Comparison of ENCODE assay signal across 1 cellular context in the genomic region with DNA sequence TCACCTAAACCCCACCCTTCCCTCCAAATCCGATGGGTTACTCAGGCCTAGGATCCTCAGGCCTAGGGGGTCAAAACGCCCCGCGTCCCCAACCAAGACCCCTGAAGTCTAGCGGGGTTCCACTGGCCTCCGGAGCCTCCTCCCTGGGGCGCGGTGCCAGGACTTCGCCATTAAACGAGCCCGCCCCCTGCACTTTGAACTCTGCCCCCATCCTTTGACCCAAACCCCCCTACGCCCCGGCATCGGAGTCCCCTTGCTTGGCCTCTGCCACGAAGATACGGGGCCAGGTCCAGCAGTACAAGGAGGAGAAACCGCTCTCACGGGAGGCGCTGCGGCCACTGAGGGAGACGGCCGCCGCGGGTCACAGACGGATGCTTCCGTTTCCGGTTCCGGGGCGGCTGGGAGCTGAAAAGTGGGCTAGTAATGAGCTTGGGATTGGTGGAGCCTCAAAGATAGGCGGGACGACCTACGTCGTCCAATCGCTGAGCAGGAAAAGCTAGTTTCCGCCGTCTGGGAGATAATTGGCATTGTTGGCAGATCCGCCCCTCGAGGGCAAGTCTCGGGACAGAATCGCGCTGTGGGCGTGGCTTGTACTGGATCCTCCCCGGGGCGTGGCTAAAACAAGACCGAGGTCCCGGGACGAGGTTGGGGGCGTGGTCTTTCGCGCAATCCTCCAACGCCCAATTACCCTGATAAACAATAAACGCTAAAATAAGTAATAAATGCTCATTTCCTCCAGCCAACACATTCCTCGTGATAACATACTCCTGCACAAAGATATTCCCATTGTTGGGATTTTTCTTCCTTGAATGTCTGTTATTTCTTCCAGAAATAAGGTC.
TF ChIP-seq lines count a peak whose summit lies in the region.

No MANE protein-coding gene starts in this region.

TF ChIP-seq in HepG2, 621 proteins besides CTCF, POLR2A, EP300 and RAD21 (continued from another document and continues in another):
- TF ChIP-seq, protein P1, sequence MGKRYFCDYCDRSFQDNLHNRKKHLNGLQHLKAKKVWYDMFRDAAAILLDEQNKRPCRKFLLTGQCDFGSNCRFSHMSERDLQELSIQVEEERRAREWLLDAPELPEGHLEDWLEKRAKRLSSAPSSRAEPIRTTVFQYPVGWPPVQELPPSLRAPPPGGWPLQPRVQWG (CRISPR knock-in tag; IDR thresholded peaks at IDR 0.05; ENCODE audit: borderline replicate concordance, low read depth): no peak
- TF ChIP-seq, protein P2, sequence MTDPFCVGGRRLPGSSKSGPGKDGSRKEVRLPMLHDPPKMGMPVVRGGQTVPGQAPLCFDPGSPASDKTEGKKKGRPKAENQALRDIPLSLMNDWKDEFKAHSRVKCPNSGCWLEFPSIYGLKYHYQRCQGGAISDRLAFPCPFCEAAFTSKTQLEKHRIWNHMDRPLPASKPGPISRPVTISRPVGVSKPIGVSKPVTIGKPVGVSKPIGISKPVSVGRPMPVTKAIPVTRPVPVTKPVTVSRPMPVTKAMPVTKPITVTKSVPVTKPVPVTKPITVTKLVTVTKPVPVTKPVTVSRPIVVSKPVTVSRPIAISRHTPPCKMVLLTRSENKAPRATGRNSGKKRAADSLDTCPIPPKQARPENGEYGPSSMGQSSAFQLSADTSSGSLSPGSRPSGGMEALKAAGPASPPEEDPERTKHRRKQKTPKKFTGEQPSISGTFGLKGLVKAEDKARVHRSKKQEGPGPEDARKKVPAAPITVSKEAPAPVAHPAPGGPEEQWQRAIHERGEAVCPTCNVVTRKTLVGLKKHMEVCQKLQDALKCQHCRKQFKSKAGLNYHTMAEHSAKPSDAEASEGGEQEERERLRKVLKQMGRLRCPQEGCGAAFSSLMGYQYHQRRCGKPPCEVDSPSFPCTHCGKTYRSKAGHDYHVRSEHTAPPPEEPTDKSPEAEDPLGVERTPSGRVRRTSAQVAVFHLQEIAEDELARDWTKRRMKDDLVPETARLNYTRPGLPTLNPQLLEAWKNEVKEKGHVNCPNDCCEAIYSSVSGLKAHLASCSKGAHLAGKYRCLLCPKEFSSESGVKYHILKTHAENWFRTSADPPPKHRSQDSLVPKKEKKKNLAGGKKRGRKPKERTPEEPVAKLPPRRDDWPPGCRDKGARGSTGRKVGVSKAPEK (CRISPR knock-in tag; IDR thresholded peaks at IDR 0.05; ENCODE audit: borderline replicate concordance): no peak
- TF ChIP-seq ZNF33B (CRISPR knock-in tag; IDR thresholded peaks at IDR 0.05): no peak
- TF ChIP-seq, protein P3, sequence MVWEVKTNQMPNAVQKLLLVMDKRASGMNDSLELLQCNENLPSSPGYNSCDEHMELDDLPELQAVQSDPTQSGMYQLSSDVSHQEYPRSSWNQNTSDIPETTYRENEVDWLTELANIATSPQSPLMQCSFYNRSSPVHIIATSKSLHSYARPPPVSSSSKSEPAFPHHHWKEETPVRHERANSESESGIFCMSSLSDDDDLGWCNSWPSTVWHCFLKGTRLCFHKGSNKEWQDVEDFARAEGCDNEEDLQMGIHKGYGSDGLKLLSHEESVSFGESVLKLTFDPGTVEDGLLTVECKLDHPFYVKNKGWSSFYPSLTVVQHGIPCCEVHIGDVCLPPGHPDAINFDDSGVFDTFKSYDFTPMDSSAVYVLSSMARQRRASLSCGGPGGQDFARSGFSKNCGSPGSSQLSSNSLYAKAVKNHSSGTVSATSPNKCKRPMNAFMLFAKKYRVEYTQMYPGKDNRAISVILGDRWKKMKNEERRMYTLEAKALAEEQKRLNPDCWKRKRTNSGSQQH (CRISPR knock-in tag; IDR thresholded peaks at IDR 0.05; ENCODE audit: low read depth): no peak
- no peak for TF ChIP-seq ZNF558 (CRISPR knock-in tag; IDR thresholded peaks at IDR 0.05; ENCODE audit: borderline replicate concordance)
- peak; percentile 47; the same call in 1 of the 2 replicates for TF ChIP-seq EEA1 (CRISPR knock-in tag; IDR thresholded peaks at IDR 0.05; ENCODE audit: borderline replicate concordance)
- TF ChIP-seq, protein P4, sequence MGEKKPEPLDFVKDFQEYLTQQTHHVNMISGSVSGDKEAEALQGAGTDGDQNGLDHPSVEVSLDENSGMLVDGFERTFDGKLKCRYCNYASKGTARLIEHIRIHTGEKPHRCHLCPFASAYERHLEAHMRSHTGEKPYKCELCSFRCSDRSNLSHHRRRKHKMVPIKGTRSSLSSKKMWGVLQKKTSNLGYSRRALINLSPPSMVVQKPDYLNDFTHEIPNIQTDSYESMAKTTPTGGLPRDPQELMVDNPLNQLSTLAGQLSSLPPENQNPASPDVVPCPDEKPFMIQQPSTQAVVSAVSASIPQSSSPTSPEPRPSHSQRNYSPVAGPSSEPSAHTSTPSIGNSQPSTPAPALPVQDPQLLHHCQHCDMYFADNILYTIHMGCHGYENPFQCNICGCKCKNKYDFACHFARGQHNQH (CRISPR knock-in tag; IDR thresholded peaks at IDR 0.05): no peak
- TF ChIP-seq, protein P5, sequence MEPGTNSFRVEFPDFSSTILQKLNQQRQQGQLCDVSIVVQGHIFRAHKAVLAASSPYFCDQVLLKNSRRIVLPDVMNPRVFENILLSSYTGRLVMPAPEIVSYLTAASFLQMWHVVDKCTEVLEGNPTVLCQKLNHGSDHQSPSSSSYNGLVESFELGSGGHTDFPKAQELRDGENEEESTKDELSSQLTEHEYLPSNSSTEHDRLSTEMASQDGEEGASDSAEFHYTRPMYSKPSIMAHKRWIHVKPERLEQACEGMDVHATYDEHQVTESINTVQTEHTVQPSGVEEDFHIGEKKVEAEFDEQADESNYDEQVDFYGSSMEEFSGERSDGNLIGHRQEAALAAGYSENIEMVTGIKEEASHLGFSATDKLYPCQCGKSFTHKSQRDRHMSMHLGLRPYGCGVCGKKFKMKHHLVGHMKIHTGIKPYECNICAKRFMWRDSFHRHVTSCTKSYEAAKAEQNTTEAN (CRISPR knock-in tag; conservative IDR thresholded peaks at IDR 0.05): 0 out of 2 replicates have a peak, but pooled peaks have one; percentile 17
- TF ChIP-seq AGO2 (optimal IDR thresholded peaks at IDR 0.05; ENCODE audit: low read depth, low read length): peak; percentile 64
- TF ChIP-seq, protein P6, sequence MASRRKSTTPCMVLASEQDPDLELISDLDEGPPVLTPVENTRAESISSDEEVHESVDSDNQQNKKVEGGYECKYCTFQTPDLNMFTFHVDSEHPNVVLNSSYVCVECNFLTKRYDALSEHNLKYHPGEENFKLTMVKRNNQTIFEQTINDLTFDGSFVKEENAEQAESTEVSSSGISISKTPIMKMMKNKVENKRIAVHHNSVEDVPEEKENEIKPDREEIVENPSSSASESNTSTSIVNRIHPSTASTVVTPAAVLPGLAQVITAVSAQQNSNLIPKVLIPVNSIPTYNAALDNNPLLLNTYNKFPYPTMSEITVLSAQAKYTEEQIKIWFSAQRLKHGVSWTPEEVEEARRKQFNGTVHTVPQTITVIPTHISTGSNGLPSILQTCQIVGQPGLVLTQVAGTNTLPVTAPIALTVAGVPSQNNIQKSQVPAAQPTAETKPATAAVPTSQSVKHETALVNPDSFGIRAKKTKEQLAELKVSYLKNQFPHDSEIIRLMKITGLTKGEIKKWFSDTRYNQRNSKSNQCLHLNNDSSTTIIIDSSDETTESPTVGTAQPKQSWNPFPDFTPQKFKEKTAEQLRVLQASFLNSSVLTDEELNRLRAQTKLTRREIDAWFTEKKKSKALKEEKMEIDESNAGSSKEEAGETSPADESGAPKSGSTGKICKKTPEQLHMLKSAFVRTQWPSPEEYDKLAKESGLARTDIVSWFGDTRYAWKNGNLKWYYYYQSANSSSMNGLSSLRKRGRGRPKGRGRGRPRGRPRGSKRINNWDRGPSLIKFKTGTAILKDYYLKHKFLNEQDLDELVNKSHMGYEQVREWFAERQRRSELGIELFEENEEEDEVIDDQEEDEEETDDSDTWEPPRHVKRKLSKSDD (CRISPR knock-in tag; IDR thresholded peaks at IDR 0.05; ENCODE audit: low read depth): no peak
- 0 out of 2 replicates have a peak, but pooled peaks have one; percentile 47 for TF ChIP-seq ZNF333 (CRISPR knock-in tag; IDR thresholded peaks at IDR 0.05; ENCODE audit: borderline replicate concordance)
- TF ChIP-seq, protein P7, sequence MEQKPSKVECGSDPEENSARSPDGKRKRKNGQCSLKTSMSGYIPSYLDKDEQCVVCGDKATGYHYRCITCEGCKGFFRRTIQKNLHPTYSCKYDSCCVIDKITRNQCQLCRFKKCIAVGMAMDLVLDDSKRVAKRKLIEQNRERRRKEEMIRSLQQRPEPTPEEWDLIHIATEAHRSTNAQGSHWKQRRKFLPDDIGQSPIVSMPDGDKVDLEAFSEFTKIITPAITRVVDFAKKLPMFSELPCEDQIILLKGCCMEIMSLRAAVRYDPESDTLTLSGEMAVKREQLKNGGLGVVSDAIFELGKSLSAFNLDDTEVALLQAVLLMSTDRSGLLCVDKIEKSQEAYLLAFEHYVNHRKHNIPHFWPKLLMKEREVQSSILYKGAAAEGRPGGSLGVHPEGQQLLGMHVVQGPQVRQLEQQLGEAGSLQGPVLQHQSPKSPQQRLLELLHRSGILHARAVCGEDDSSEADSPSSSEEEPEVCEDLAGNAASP (CRISPR knock-in tag; IDR thresholded peaks at IDR 0.05; ENCODE audit: borderline replicate concordance): no peak
- no peak for TF ChIP-seq ZNF230 (CRISPR knock-in tag; IDR thresholded peaks at IDR 0.05)
- TF ChIP-seq, protein P8, sequence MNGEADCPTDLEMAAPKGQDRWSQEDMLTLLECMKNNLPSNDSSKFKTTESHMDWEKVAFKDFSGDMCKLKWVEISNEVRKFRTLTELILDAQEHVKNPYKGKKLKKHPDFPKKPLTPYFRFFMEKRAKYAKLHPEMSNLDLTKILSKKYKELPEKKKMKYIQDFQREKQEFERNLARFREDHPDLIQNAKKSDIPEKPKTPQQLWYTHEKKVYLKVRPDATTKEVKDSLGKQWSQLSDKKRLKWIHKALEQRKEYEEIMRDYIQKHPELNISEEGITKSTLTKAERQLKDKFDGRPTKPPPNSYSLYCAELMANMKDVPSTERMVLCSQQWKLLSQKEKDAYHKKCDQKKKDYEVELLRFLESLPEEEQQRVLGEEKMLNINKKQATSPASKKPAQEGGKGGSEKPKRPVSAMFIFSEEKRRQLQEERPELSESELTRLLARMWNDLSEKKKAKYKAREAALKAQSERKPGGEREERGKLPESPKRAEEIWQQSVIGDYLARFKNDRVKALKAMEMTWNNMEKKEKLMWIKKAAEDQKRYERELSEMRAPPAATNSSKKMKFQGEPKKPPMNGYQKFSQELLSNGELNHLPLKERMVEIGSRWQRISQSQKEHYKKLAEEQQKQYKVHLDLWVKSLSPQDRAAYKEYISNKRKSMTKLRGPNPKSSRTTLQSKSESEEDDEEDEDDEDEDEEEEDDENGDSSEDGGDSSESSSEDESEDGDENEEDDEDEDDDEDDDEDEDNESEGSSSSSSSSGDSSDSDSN (CRISPR knock-in tag; IDR thresholded peaks at IDR 0.05): peak; percentile 43; the same call in 1 of the 2 replicates
- TF ChIP-seq, protein P9, sequence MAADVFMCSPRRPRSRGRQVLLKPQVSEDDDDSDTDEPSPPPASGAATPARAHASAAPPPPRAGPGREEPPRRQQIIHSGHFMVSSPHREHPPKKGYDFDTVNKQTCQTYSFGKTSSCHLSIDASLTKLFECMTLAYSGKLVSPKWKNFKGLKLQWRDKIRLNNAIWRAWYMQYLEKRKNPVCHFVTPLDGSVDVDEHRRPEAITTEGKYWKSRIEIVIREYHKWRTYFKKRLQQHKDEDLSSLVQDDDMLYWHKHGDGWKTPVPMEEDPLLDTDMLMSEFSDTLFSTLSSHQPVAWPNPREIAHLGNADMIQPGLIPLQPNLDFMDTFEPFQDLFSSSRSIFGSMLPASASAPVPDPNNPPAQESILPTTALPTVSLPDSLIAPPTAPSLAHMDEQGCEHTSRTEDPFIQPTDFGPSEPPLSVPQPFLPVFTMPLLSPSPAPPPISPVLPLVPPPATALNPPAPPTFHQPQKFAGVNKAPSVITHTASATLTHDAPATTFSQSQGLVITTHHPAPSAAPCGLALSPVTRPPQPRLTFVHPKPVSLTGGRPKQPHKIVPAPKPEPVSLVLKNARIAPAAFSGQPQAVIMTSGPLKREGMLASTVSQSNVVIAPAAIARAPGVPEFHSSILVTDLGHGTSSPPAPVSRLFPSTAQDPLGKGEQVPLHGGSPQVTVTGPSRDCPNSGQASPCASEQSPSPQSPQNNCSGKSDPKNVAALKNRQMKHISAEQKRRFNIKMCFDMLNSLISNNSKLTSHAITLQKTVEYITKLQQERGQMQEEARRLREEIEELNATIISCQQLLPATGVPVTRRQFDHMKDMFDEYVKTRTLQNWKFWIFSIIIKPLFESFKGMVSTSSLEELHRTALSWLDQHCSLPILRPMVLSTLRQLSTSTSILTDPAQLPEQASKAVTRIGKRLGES (CRISPR knock-in tag; IDR thresholded peaks at IDR 0.05; ENCODE audit: borderline replicate concordance): no peak
- TF ChIP-seq, protein P10, sequence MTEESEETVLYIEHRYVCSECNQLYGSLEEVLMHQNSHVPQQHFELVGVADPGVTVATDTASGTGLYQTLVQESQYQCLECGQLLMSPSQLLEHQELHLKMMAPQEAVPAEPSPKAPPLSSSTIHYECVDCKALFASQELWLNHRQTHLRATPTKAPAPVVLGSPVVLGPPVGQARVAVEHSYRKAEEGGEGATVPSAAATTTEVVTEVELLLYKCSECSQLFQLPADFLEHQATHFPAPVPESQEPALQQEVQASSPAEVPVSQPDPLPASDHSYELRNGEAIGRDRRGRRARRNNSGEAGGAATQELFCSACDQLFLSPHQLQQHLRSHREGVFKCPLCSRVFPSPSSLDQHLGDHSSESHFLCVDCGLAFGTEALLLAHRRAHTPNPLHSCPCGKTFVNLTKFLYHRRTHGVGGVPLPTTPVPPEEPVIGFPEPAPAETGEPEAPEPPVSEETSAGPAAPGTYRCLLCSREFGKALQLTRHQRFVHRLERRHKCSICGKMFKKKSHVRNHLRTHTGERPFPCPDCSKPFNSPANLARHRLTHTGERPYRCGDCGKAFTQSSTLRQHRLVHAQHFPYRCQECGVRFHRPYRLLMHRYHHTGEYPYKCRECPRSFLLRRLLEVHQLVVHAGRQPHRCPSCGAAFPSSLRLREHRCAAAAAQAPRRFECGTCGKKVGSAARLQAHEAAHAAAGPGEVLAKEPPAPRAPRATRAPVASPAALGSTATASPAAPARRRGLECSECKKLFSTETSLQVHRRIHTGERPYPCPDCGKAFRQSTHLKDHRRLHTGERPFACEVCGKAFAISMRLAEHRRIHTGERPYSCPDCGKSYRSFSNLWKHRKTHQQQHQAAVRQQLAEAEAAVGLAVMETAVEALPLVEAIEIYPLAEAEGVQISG (CRISPR knock-in tag; IDR thresholded peaks at IDR 0.05): peak; percentile 89
- no peak for TF ChIP-seq KDM6A (CRISPR knock-in tag; IDR thresholded peaks at IDR 0.05; ENCODE audit: low read depth)
- peak; percentile 39; the same call in 1 of the 2 replicates for TF ChIP-seq ZSCAN9 (CRISPR knock-in tag; IDR thresholded peaks at IDR 0.05; ENCODE audit: borderline replicate concordance)
- TF ChIP-seq MEIS2 (CRISPR knock-in tag; IDR thresholded peaks at IDR 0.05): no peak
- no peak for TF ChIP-seq MAFK (conservative IDR thresholded peaks at IDR 0.05 in 1 of 2, IDR thresholded peaks at IDR 0.05 in 1 of 2; ENCODE audit: low read length in 2 of 2)
- TF ChIP-seq, protein P11, sequence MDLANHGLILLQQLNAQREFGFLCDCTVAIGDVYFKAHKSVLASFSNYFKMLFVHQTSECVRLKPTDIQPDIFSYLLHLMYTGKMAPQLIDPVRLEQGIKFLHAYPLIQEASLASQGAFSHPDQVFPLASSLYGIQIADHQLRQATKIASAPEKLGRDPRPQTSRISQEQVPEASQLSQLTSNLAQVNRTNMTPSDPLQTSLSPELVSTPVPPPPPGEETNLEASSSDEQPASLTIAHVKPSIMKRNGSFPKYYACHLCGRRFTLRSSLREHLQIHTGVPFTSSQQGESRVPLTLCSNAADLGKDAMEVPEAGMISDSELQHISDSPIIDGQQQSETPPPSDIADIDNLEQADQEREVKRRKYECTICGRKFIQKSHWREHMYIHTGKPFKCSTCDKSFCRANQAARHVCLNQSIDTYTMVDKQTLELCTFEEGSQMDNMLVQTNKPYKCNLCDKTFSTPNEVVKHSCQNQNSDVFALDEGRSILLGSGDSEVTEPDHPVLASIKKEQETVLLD (CRISPR knock-in tag; IDR thresholded peaks at IDR 0.05; ENCODE audit: low read depth): peak; percentile 84
- TF ChIP-seq ZSCAN31 (CRISPR knock-in tag; IDR thresholded peaks at IDR 0.05; ENCODE audit: low read depth): peak; percentile 55; the same call in 1 of the 2 replicates
- TF ChIP-seq CCAR2 (optimal IDR thresholded peaks at IDR 0.05; ENCODE audit: low read depth, low read length): no peak
- peak; percentile 80 for TF ChIP-seq ZFY (CRISPR knock-in tag; IDR thresholded peaks at IDR 0.05)
